ENCODE assay signal across 8 cellular contexts in the genomic region with DNA sequence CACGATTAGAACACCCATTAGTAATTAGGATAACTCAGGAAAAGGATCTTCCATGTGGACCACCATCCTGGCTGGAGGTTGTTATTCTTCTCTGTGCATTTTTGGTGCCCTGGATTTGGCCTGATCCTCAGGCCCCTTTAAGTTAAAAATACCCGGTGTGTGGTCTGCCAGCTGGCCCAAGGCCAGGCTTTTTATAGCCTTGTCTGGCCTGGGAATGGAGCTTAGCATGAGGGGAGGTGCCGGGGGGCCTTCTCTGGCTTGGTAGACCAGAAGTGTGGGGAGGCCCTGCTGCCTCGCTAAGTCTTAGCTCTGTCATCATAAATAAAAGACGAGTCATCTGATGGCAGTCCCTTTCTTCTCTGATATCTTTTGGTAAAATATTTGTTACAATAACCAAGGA.
DNase-seq lines count a peak whose midpoint lies in the region; ATAC-seq, FAIRE-seq and TF ChIP-seq lines count a peak whose summit lies in the region.

No MANE protein-coding gene starts in this region.

- peak overlapping the region; percentile 89 for H3K4me2 ChIP-seq in BLaER1

- TF ChIP-seq POLR2A in GM12892 (IDR thresholded peaks at IDR 0.05; ENCODE audit: low read depth, low read length) = no peak

- peak; percentile 21 for DNase-seq in MG63
- DNase-seq in WTC11 (ENCODE audit: low spot score) = no peak
- DNase-seq in left lobe of liver (ENCODE audit: low spot score) = no peak
- DNase-seq in GM12892 (ENCODE audit: insufficient read length) = no peak
- DNase-seq in LoVo (ENCODE audit: low spot score) = no peak
- DNase-seq in GM19238 (ENCODE audit: insufficient read length, low spot score) = no peak

- no peak overlapping the region for H3K4me3 Mint-ChIP-seq in WTC11

- ATAC-seq in WTC11 (no peak), left lobe of liver (peak; percentile 31), GM18517 (IDR thresholded peaks at IDR 0.05; ENCODE audit: unreplicated experiment) (no peak)

- H3K9me3 ChIP-seq in BLaER1 = no peaks in the 10 kb centered on the region
- H3K9me3 ChIP-seq in MG63 = no peaks in the 10 kb centered on the region

- H3K27me3 Mint-ChIP-seq in WTC11 (ENCODE audit: low read depth) = no peaks in the 10 kb centered on the region

- no peaks in the 10 kb centered on the region for H3K36me3 Mint-ChIP-seq in WTC11

- H3K4me3 ChIP-seq in BLaER1 = peak overlapping the region; percentile 8; the same call in 1 of the 2 replicates
- H3K4me3 ChIP-seq in MG63 = no peak overlapping the region

- peaks cover 99% of the 10 kb centered on the region for H3K4me1 ChIP-seq in BLaER1

- peaks cover 100% of the 10 kb centered on the region for H4K20me1 ChIP-seq in BLaER1

- H3K4me1 Mint-ChIP-seq in WTC11 = peaks cover 94% of the 10 kb centered on the region

- POLR2A ChIA-PET in WTC11 (lab: Charles Lee) = no interaction called here

- CTCF ChIA-PET in WTC11 (lab: Charles Lee) = no interaction called here

- no peaks in the 10 kb centered on the region for H3K27me3 ChIP-seq in BLaER1
- no peaks in the 10 kb centered on the region for H3K27me3 ChIP-seq in MG63

- no peak for TF ChIP-seq CTCF in WTC11 (IDR thresholded peaks at IDR 0.05)

- peak overlapping the region; percentile 38 for H3K27ac Mint-ChIP-seq in WTC11

- FAIRE-seq in GM12892 (lab: Jason Lieb, UNC) = no peak

- H3K36me3 ChIP-seq in BLaER1 (peaks cover 9% of the 10 kb centered on the region; the same call in 1 of the 2 replicates), MG63 (no peaks in the 10 kb centered on the region)

- H3K9me3 Mint-ChIP-seq in WTC11 = no peaks in the 10 kb centered on the region

- H3K9ac ChIP-seq in BLaER1 = peak overlapping the region; percentile 50; the same call in 1 of the 2 replicates

- H3K27ac ChIP-seq in BLaER1 = peak overlapping the region; percentile 61; the same call in 1 of the 2 replicates

TF ChIP-seq in WTC11, 78 proteins besides CTCF, POLR2A, EP300 and RAD21:
- TF ChIP-seq GTF2I (CRISPR knock-in tag; conservative IDR thresholded peaks at IDR 0.05) (no peak), ZNF263 (CRISPR knock-in tag; IDR thresholded peaks at IDR 0.05; ENCODE audit: low read depth) (no peak), NFATC4 (CRISPR knock-in tag; IDR thresholded peaks at IDR 0.05) (no peak), IRF2 (CRISPR knock-in tag; IDR thresholded peaks at IDR 0.05; ENCODE audit: borderline replicate concordance, low read depth) (no peak), PRRX2 (CRISPR knock-in tag; IDR thresholded peaks at IDR 0.05) (no peak), KAT7 (CRISPR knock-in tag; IDR thresholded peaks at IDR 0.05; ENCODE audit: borderline replicate concordance) (no peak), ELF4 (CRISPR knock-in tag; IDR thresholded peaks at IDR 0.05; ENCODE audit: low read depth) (no peak), SMAD4 (CRISPR knock-in tag; IDR thresholded peaks at IDR 0.05) (no peak), HMGA2 (CRISPR knock-in tag; IDR thresholded peaks at IDR 0.05) (no peak), NFE2L1 (CRISPR knock-in tag; IDR thresholded peaks at IDR 0.05) (no peak), CREB1 (CRISPR knock-in tag; IDR thresholded peaks at IDR 0.05) (no peak), NR2C2 (CRISPR knock-in tag; IDR thresholded peaks at IDR 0.05) (no peak)
- TF ChIP-seq, protein P1, sequence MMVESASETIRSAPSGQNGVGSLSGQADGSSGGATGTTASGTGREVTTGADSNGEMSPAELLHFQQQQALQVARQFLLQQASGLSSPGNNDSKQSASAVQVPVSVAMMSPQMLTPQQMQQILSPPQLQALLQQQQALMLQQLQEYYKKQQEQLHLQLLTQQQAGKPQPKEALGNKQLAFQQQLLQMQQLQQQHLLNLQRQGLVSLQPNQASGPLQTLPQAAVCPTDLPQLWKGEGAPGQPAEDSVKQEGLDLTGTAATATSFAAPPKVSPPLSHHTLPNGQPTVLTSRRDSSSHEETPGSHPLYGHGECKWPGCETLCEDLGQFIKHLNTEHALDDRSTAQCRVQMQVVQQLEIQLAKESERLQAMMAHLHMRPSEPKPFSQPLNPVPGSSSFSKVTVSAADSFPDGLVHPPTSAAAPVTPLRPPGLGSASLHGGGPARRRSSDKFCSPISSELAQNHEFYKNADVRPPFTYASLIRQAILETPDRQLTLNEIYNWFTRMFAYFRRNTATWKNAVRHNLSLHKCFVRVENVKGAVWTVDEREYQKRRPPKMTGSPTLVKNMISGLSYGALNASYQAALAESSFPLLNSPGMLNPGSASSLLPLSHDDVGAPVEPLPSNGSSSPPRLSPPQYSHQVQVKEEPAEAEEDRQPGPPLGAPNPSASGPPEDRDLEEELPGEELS (CRISPR knock-in tag; IDR thresholded peaks at IDR 0.05) = no peak
- TF ChIP-seq, protein P2, sequence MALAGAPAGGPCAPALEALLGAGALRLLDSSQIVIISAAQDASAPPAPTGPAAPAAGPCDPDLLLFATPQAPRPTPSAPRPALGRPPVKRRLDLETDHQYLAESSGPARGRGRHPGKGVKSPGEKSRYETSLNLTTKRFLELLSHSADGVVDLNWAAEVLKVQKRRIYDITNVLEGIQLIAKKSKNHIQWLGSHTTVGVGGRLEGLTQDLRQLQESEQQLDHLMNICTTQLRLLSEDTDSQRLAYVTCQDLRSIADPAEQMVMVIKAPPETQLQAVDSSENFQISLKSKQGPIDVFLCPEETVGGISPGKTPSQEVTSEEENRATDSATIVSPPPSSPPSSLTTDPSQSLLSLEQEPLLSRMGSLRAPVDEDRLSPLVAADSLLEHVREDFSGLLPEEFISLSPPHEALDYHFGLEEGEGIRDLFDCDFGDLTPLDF (CRISPR knock-in tag; IDR thresholded peaks at IDR 0.05) = no peak
- TF ChIP-seq, protein P3, sequence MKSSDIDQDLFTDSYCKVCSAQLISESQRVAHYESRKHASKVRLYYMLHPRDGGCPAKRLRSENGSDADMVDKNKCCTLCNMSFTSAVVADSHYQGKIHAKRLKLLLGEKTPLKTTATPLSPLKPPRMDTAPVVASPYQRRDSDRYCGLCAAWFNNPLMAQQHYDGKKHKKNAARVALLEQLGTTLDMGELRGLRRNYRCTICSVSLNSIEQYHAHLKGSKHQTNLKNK (CRISPR knock-in tag; IDR thresholded peaks at IDR 0.05) = no peak
- TF ChIP-seq, protein P4, sequence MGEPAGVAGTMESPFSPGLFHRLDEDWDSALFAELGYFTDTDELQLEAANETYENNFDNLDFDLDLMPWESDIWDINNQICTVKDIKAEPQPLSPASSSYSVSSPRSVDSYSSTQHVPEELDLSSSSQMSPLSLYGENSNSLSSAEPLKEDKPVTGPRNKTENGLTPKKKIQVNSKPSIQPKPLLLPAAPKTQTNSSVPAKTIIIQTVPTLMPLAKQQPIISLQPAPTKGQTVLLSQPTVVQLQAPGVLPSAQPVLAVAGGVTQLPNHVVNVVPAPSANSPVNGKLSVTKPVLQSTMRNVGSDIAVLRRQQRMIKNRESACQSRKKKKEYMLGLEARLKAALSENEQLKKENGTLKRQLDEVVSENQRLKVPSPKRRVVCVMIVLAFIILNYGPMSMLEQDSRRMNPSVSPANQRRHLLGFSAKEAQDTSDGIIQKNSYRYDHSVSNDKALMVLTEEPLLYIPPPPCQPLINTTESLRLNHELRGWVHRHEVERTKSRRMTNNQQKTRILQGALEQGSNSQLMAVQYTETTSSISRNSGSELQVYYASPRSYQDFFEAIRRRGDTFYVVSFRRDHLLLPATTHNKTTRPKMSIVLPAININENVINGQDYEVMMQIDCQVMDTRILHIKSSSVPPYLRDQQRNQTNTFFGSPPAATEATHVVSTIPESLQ (CRISPR knock-in tag; IDR thresholded peaks at IDR 0.05) = no peak
- TF ChIP-seq, protein P5, sequence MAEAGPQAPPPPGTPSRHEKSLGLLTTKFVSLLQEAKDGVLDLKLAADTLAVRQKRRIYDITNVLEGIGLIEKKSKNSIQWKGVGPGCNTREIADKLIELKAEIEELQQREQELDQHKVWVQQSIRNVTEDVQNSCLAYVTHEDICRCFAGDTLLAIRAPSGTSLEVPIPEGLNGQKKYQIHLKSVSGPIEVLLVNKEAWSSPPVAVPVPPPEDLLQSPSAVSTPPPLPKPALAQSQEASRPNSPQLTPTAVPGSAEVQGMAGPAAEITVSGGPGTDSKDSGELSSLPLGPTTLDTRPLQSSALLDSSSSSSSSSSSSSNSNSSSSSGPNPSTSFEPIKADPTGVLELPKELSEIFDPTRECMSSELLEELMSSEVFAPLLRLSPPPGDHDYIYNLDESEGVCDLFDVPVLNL (CRISPR knock-in tag; IDR thresholded peaks at IDR 0.05; ENCODE audit: borderline replicate concordance, low read depth) = no peak
- TF ChIP-seq, protein P6, sequence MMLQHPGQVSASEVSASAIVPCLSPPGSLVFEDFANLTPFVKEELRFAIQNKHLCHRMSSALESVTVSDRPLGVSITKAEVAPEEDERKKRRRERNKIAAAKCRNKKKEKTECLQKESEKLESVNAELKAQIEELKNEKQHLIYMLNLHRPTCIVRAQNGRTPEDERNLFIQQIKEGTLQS (CRISPR knock-in tag; conservative IDR thresholded peaks at IDR 0.05) = no peak
